1 cellular context compared by ENCODE assay signal in the genomic region with DNA sequence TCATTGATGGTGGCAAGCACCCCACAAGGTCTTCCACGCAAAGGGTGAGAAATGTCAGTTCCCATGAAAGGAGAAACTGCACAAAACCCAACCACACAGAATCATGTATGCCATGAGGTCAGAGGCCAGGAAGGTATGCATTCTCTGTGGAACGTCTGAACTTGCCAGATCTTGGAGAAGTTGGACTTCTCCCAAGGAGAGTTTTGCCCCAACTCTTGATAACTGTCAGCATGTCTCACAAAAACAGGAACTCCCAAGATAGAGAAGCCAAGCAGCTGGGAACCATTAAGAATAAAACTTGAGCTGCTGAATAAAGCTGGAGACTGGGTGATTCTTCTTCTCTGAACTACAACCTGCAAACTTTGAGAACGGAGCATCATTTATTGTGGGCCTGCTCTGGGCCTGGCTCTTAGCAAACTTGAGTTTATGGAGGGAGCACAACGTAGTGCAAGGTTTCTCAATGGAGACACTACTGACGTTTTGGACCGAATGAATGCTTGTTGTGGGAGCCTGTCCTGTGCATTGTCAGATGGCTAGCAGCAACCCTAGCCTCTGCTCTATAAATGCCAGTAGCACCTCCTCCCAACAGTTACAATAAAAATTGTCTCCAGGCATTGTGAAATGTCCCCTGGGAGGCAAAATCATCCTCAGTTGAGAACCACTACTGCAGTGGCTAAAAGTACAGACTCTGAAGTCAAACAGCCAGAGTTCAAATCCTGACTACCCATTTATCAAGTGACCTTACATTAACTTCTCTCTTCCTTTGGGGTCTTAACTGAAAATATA.
TF ChIP-seq lines count a peak whose summit lies in the region.

No MANE protein-coding gene starts in this region.

TF ChIP-seq in K562, 482 proteins besides CTCF, POLR2A, EP300 and RAD21:
- TF ChIP-seq SPI1 (IDR thresholded peaks at IDR 0.05; ENCODE audit: borderline replicate concordance, low read depth, low read length) (peak; percentile 17; the same call in 1 of the 2 replicates), ZNF124 (CRISPR knock-in tag; IDR thresholded peaks at IDR 0.05) (no peak), NR4A1 (CRISPR knock-in tag; IDR thresholded peaks at IDR 0.05) (no peak), NR4A1 (tag; IDR thresholded peaks at IDR 0.05) (no peak)
TF ChIP-seq in K562: peak in this region for 1.
